ENCODE assay signal across 8 cellular contexts in the genomic region with DNA sequence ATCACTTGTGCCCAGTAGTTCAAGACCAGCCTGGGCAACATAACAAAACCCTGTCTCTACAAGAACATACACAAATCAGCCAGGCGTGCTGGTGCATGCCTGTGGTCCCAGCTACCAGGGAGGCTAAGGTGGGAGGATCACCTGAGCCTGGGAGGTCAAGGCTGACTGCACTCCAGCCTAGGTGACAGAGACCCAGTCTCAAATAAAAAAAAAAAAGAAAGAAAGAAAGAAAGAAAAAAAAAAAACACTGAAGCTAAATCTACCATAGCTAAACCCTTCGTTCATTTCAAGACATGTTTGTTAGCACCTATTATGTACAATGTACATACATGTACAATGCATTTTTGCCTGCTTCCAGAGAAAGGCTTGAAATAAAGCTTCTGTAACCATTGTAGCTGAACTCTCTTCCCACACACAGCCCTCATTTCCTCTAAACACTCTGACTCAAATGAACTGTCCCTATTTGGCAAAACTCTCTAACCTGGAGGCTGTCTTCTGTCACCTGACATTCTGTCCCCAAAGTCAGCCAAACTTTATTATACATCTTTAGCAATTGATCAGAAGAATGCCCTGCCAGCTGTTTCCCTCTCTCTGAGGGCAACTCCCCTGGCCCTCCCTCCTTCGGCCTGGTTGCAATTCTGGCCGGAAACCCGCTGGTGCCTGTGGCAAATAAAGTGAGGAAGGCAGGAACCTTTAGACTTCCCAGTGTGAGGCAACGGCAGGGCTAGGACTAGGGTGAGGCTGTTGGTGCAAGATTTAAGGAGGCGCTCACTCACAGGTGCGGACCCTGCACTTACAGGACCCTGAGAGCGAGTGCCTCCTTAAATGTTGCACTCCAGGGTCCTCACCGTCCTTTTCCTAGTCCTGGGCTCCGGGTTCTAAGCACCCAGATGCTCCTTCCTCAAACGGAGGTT. TPM values are rescaled to one million over a fixed set of nuclear protein-coding genes. Genes with fewer than 3 reads are reported as not detected.
DNase-seq lines count a peak whose midpoint lies in the region; TF ChIP-seq lines count a peak whose summit lies in the region.

No MANE protein-coding gene starts in this region.

- no peaks in the 10 kb centered on the region for H3K27me3 Mint-ChIP-seq in activated CD4-positive, alpha-beta T cell treated with anti-CD3 and anti-CD28 coated beads, Interleukin-2, amount 10 ng/mL, durations not matched to agents 24 days and 14 days

- peaks cover 26% of the 10 kb centered on the region for H3K4me1 Mint-ChIP-seq in activated CD4-positive, alpha-beta T cell treated with anti-CD3 and anti-CD28 coated beads, Interleukin-2, amount 10 ng/mL, durations not matched to agents 24 days and 14 days

- H3K27me3 ChIP-seq in esophagus (ENCODE audit: control insufficient read depth in 1 of 2, insufficient read depth in 2 of 2, low read length in 2 of 2), result no peaks in the 10 kb centered on the region
- H3K27me3 ChIP-seq in mucosa of stomach (ENCODE audit: control insufficient read depth, insufficient read depth, low read length), result no peaks in the 10 kb centered on the region
- H3K27me3 ChIP-seq in thyroid gland, result no peaks in the 10 kb centered on the region

- peak overlapping the region; percentile 97 for H3K27ac Mint-ChIP-seq in activated CD4-positive, alpha-beta T cell treated with anti-CD3 and anti-CD28 coated beads, Interleukin-2, amount 10 ng/mL, durations not matched to agents 24 days and 14 days

- intact Hi-C loops in activated CD4-positive, alpha-beta T cell treated with anti-CD3 and anti-CD28 coated beads, Interleukin-2, amount 10 ng/mL, durations not matched to agents 24 days and 14 days (cut with micrococcal nuclease), result loop anchor here (1.0 to 5.0 kb wide), 3 partner anchors 8 to 1882 kb away; partner anchors contain the start of genes KCNN4, POLR1G, PPP1R13L and ZNF575
- intact Hi-C loops in thyroid gland (cut with DNase I), result no loop called here

- peak overlapping the region; percentile 84 for H3K4me3 Mint-ChIP-seq in activated CD4-positive, alpha-beta T cell treated with anti-CD3 and anti-CD28 coated beads, Interleukin-2, amount 10 ng/mL, durations not matched to agents 24 days and 14 days

- peak overlapping the region; percentile 84 for H3K9ac ChIP-seq in mucosa of stomach (ENCODE audit: low read length)

- no peak for TF ChIP-seq POLR2A in thyroid gland (IDR thresholded peaks at IDR 0.05)

- TF ChIP-seq CTCF in thyroid gland (IDR thresholded peaks at IDR 0.05), result no peak

- DNase-seq in EL (peak; percentile 79), HT1080 (ENCODE audit: low read depth) (peak; percentile 71), thyroid gland (peak; percentile 26 to 30), DMS53 (lab: John Stamatoyannopoulos, UW) (no peak), GM19238 (ENCODE audit: insufficient read length, low spot score) (no peak)
- peak; percentile 82 for DNase-seq in activated CD4-positive, alpha-beta T cell treated with anti-CD3 and anti-CD28 coated beads, Interleukin-2, amount 10 ng/mL, durations not matched to agents 24 days and 14 days

- H3K4me3 ChIP-seq in esophagus (ENCODE audit: low read depth in 1 of 2, low read length in 2 of 2) (peak overlapping the region; percentile 75 to 92), mucosa of stomach (ENCODE audit: low read length) (peak overlapping the region; percentile 82), thyroid gland (replicated peaks in 1 of 3) (peak overlapping the region in 1 of 3 donors; percentile 77)

- peaks cover 0 to 4% of the 10 kb centered on the region in 2 donors for H3K4me1 ChIP-seq in esophagus (ENCODE audit: control insufficient read depth in 2 of 2, insufficient read depth in 2 of 2, low read length in 1 of 2)
- peaks cover 18% of the 10 kb centered on the region for H3K4me1 ChIP-seq in mucosa of stomach (ENCODE audit: control insufficient read depth, insufficient read depth, low read length)
- H3K4me1 ChIP-seq in thyroid gland, result peaks cover 17 to 34% of the 10 kb centered on the region in 2 donors

- WGBS in esophagus, 2 donors, result 8 to 10% methylated on average over 12 of the region's 12 CpGs
- WGBS in thyroid gland, 2 donors, result 30 to 49% methylated on average over 11 to 12 of the region's 12 CpGs

- H3K27ac ChIP-seq in esophagus (ENCODE audit: low read depth in 2 of 2, low read length in 1 of 2) (peak overlapping the region; percentile 65 to 95), thyroid gland (peak overlapping the region in 2 of 3 donors; percentile 88 to 90)

- H3K36me3 Mint-ChIP-seq in activated CD4-positive, alpha-beta T cell treated with anti-CD3 and anti-CD28 coated beads, Interleukin-2, amount 10 ng/mL, durations not matched to agents 24 days and 14 days (ENCODE audit: low read depth), result peaks cover 11% of the 10 kb centered on the region

- H3K36me3 ChIP-seq in esophagus (ENCODE audit: control insufficient read depth in 2 of 2, insufficient read depth in 2 of 2, low read length in 1 of 2) (no peaks in the 10 kb centered on the region), mucosa of stomach (ENCODE audit: control insufficient read depth, insufficient read depth, low read length) (peaks cover 4% of the 10 kb centered on the region), thyroid gland (no peaks in the 10 kb centered on the region)

- no peaks in the 10 kb centered on the region for H3K9me3 ChIP-seq in esophagus (ENCODE audit: control insufficient read depth in 2 of 2, insufficient read depth in 1 of 2, low read depth in 1 of 2, low read length in 1 of 2)
- no peaks in the 10 kb centered on the region for H3K9me3 ChIP-seq in mucosa of stomach (ENCODE audit: control insufficient read depth, low read length)
- H3K9me3 ChIP-seq in thyroid gland, result no peaks in the 10 kb centered on the region

- no peaks in the 10 kb centered on the region for H3K9me3 Mint-ChIP-seq in activated CD4-positive, alpha-beta T cell treated with anti-CD3 and anti-CD28 coated beads, Interleukin-2, amount 10 ng/mL, durations not matched to agents 24 days and 14 days

RNA-seq across cellular contexts. Expression of gene ETHE1, which starts 1.8 kb away (rescaled TPM):
- total RNA-seq in HT1080 (2014; rRNA removed; shearing (Covaris generic)), result 30.5 and 31.1 TPM in 2 replicates
- polyA plus RNA-seq in HT1080 (2015; cell fraction: cytosol; rRNA removed), result 20.6 and 24.7 TPM in 2 replicates
- polyA plus RNA-seq in HT1080 (2015; cell fraction: nucleus; rRNA removed), result 11.4 and 12.7 TPM in 2 replicates
- total RNA-seq in activated CD4-positive, alpha-beta T cell treated with anti-CD3 and anti-CD28 coated beads, Interleukin-2, amount 10 ng/mL, durations not matched to agents 24 days and 14 days, result 59.3 and 59.7 TPM in 2 replicates
- 10 to 100 TPM; 50.5 to 78.9 TPM for polyA plus RNA-seq in esophagus
- total RNA-seq in thyroid gland, result 10 to 100 TPM; 22.4 to 61.9 (median 32.5) TPM

RNA-seq across cellular contexts. Expression of gene ZNF575, which starts 7.8 kb away (rescaled TPM):
- not detected in 2 replicates for total RNA-seq in HT1080 (2014; rRNA removed; shearing (Covaris generic))
- polyA plus RNA-seq in HT1080 (2015; cell fraction: cytosol; rRNA removed), result 0.99 and 1.1 TPM in 2 replicates
- polyA plus RNA-seq in HT1080 (2015; cell fraction: nucleus; rRNA removed), result 0.62 TPM in 1 of 2 replicates, not detected in the other
- total RNA-seq in activated CD4-positive, alpha-beta T cell treated with anti-CD3 and anti-CD28 coated beads, Interleukin-2, amount 10 ng/mL, durations not matched to agents 24 days and 14 days, result 1.8 and 2.4 TPM in 2 replicates
- 1 to 10 TPM in 1 of 2 donors, under 1 TPM in 1; 0.59 to 1.0 TPM for polyA plus RNA-seq in esophagus
- total RNA-seq in thyroid gland, result 1 to 10 TPM in 1 of 4 donors, not detected in 3; 1.4 TPM

RNA-seq across cellular contexts. Expression of gene PHLDB3, which starts 20.6 kb away (rescaled TPM):
- total RNA-seq in HT1080 (2014; rRNA removed; shearing (Covaris generic)), result 5.3 and 7.0 TPM in 2 replicates
- polyA plus RNA-seq in HT1080 (2015; cell fraction: cytosol; rRNA removed), result 5.3 and 5.6 TPM in 2 replicates
- 9.7 and 11.7 TPM in 2 replicates for polyA plus RNA-seq in HT1080 (2015; cell fraction: nucleus; rRNA removed)
- 26.3 and 26.7 TPM in 2 replicates for total RNA-seq in activated CD4-positive, alpha-beta T cell treated with anti-CD3 and anti-CD28 coated beads, Interleukin-2, amount 10 ng/mL, durations not matched to agents 24 days and 14 days
- polyA plus RNA-seq in esophagus, result 10 to 100 TPM; 58.1 to 70.1 TPM
- total RNA-seq in thyroid gland, result 10 to 100 TPM in 1 of 4 donors, 1 to 10 TPM in 3; 4.4 to 19.6 (median 7.4) TPM

RNA-seq across cellular contexts. Expression of gene XRCC1, which starts 50.1 kb away (rescaled TPM):
- 24.3 and 32.5 TPM in 2 replicates for total RNA-seq in HT1080 (2014; rRNA removed; shearing (Covaris generic))
- polyA plus RNA-seq in HT1080 (2015; cell fraction: cytosol; rRNA removed), result 23.3 and 24.3 TPM in 2 replicates
- polyA plus RNA-seq in HT1080 (2015; cell fraction: nucleus; rRNA removed), result 38.6 and 41.6 TPM in 2 replicates
- total RNA-seq in activated CD4-positive, alpha-beta T cell treated with anti-CD3 and anti-CD28 coated beads, Interleukin-2, amount 10 ng/mL, durations not matched to agents 24 days and 14 days, result 27.5 and 29.6 TPM in 2 replicates
- polyA plus RNA-seq in esophagus, result 10 to 100 TPM; 13.7 to 14.4 TPM
- 10 to 100 TPM; 29.6 to 38.8 (median 31.3) TPM for total RNA-seq in thyroid gland

RNA-seq across cellular contexts. Expression of gene PINLYP, which starts 50.4 kb away (rescaled TPM):
- total RNA-seq in HT1080 (2014; rRNA removed; shearing (Covaris generic)), result 0.58 TPM in 1 of 2 replicates, not detected in the other
- 0.53 and 1.1 TPM in 2 replicates for polyA plus RNA-seq in HT1080 (2015; cell fraction: cytosol; rRNA removed)
- polyA plus RNA-seq in HT1080 (2015; cell fraction: nucleus; rRNA removed), result 6.7 and 6.8 TPM in 2 replicates
- 7.9 and 9.9 TPM in 2 replicates for total RNA-seq in activated CD4-positive, alpha-beta T cell treated with anti-CD3 and anti-CD28 coated beads, Interleukin-2, amount 10 ng/mL, durations not matched to agents 24 days and 14 days
- 10 to 100 TPM; 13.5 to 17.6 TPM for polyA plus RNA-seq in esophagus
- total RNA-seq in thyroid gland, result 10 to 100 TPM; 11.8 to 19.3 (median 13.2) TPM

Comparison
In these comparisons a context has a peak if more than half of its experiments do, and no peak if none do; other contexts are left out.
1. DNase-seq: peak in EL (single experiment), HT1080 (single experiment), activated CD4-positive, alpha-beta T cell treated with anti-CD3 and anti-CD28 coated beads, Interleukin-2, amount 10 ng/mL, durations not matched to agents 24 days and 14 days (single experiment) and thyroid gland (2 of 2); none in DMS53 (single experiment) and GM19238 (single experiment).